12 cellular contexts compared by ENCODE assay signal in the genomic region with DNA sequence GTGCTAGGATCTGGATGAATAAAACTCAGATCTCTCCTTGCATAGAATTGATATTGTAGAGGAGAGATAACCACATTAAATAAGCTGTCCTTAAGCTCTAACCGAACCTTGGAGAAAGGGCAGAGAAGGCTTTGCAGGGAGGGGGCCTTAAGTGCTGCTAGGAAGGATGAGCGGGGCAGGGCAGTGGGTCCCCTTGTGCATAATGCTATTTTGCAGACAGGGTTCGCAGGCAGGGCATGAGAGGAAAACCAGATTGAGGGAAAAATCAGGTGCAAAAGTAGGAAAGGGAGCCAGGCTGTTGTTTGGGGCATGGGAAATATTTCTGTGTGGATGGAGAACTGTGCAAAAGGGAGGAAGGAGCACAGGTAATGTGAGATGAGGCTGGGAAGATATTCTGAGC.
A peak's percentile ranks its signal among the peaks of the same experiment; 100 is the strongest.
DNase-seq lines count a peak whose midpoint lies in the region; ATAC-seq and TF ChIP-seq lines count a peak whose summit lies in the region.
"Had no signal": no experiment of that assay in that cellular context is flagged by ENCODE, and none has a peak within 500 bp of the region (broad histone marks: within the 10 kb centered on the region; RNA-seq: fewer than 3 reads in every experiment).

No MANE protein-coding gene starts in this region.

- no peaks in the 10 kb centered on the region for H3K4me1 ChIP-seq in Caco-2

- H3K36me3 ChIP-seq in Caco-2 (ENCODE audit: control insufficient read depth, insufficient read depth, low read length), result no peaks in the 10 kb centered on the region

- H3K27ac Mint-ChIP-seq in activated T-helper 17 cell treated with anti-CD3 and anti-CD28 coated beads, Interleukin-2, amount 50 U/mL, for 72 hours, result peak overlapping the region; percentile 10
- H3K27ac Mint-ChIP-seq in nephron progenitor cell (no peak overlapping the region), Caco-2 (ENCODE audit: unreplicated experiment) (no peak overlapping the region)

- POLR2A ChIA-PET in Caco-2 (lab: Charles Lee), result no interaction called here

- peak; percentile 39 for DNase-seq in NCI-H82 (lab: John Stamatoyannopoulos, UW)
- no peak for DNase-seq in NCI-H82 treated with DMSO at 0.1 percent for 48 hours (lab: John Stamatoyannopoulos, UW; ENCODE audit: unreplicated experiment)
- no peak for DNase-seq in nephron progenitor cell
- no peak for DNase-seq in Caco-2
- DNase-seq in Kasumi-1 (lab: John Stamatoyannopoulos, UW), result no peak
- DNase-seq in NCI-H2227 treated with DMSO at 0.1 percent for 48 hours (lab: John Stamatoyannopoulos, UW), result no peak
- DNase-seq: CD4-positive, CD25-positive, alpha-beta regulatory T cell; DMS79; GM23248; H9 had no signal

- no peaks in the 10 kb centered on the region for H3K9me3 Mint-ChIP-seq in activated T-helper 17 cell treated with anti-CD3 and anti-CD28 coated beads, Interleukin-2, amount 50 U/mL, for 72 hours
- H3K9me3 Mint-ChIP-seq in nephron progenitor cell (peaks cover 3% of the 10 kb centered on the region), Caco-2 (ENCODE audit: unreplicated experiment) (no peaks in the 10 kb centered on the region)
- H3K9me3 Mint-ChIP-seq: H9 had no signal

- CTCF ChIA-PET in Caco-2 (lab: Charles Lee), result no interaction called here

- BruUV-seq in Caco-2 (replicated peaks; lab: Mats Ljungman, UMichigan), result no TSS peak

- peaks cover 27% of the 10 kb centered on the region for H3K4me1 Mint-ChIP-seq in activated T-helper 17 cell treated with anti-CD3 and anti-CD28 coated beads, Interleukin-2, amount 50 U/mL, for 72 hours
- H3K4me1 Mint-ChIP-seq in nephron progenitor cell (peaks cover 40% of the 10 kb centered on the region), Caco-2 (ENCODE audit: low read depth, unreplicated experiment) (no peaks in the 10 kb centered on the region)

- H3K4me3 ChIP-seq in Caco-2 (ENCODE audit: low read depth, low read length), result no peak overlapping the region
- H3K4me3 ChIP-seq: GM23248 had no signal

- no peaks in the 10 kb centered on the region; the same call in 1 of the 2 replicates for H3K9me3 ChIP-seq in Caco-2

- no peaks in the 10 kb centered on the region for H3K36me3 Mint-ChIP-seq in activated T-helper 17 cell treated with anti-CD3 and anti-CD28 coated beads, Interleukin-2, amount 50 U/mL, for 72 hours (ENCODE audit: low read depth)
- H3K36me3 Mint-ChIP-seq in nephron progenitor cell (ENCODE audit: low read depth) (no peaks in the 10 kb centered on the region), Caco-2 (ENCODE audit: insufficient read depth, unreplicated experiment) (no peaks in the 10 kb centered on the region)
- H3K36me3 Mint-ChIP-seq: CD4-positive, CD25-positive, alpha-beta regulatory T cell had no signal

- H3K27me3 Mint-ChIP-seq in activated T-helper 17 cell treated with anti-CD3 and anti-CD28 coated beads, Interleukin-2, amount 50 U/mL, for 72 hours, result no peaks in the 10 kb centered on the region
- H3K27me3 Mint-ChIP-seq in nephron progenitor cell (ENCODE audit: low read depth, poor library complexity), result peaks cover 4% of the 10 kb centered on the region
- H3K27me3 Mint-ChIP-seq in Caco-2 (ENCODE audit: insufficient read depth, unreplicated experiment), result no peaks in the 10 kb centered on the region

- ATAC-seq in activated T-helper 17 cell treated with anti-CD3 and anti-CD28 coated beads, Interleukin-2, amount 50 U/mL, for 72 hours (replicated peaks), result no peak
- ATAC-seq: HepG2 had no signal

- H3K27me3 ChIP-seq in Caco-2 (replicated peaks; ENCODE audit: control insufficient read depth, insufficient read depth, low read length), result no peaks in the 10 kb centered on the region

- intact Hi-C loops in Caco-2 (cut with micrococcal nuclease; ENCODE audit: unreplicated experiment), result no loop called here

- no peak overlapping the region for H3K4me3 Mint-ChIP-seq in activated T-helper 17 cell treated with anti-CD3 and anti-CD28 coated beads, Interleukin-2, amount 50 U/mL, for 72 hours
- H3K4me3 Mint-ChIP-seq in nephron progenitor cell (peak overlapping the region; percentile 14), Caco-2 (ENCODE audit: unreplicated experiment) (no peak overlapping the region)
- H3K4me3 Mint-ChIP-seq: CD4-positive, CD25-positive, alpha-beta regulatory T cell; H9 had no signal

- TF ChIP-seq CTCF in nephron progenitor cell (IDR thresholded peaks at IDR 0.05), result no peak
- no peak for TF ChIP-seq CTCF in Caco-2 (IDR thresholded peaks at IDR 0.05; ENCODE audit: insufficient read depth in 1 of 2, low read depth in 1 of 2, low read length in 1 of 2, severe bottlenecking in 1 of 2, unreplicated experiment in 1 of 2)
